In the genomic region with DNA sequence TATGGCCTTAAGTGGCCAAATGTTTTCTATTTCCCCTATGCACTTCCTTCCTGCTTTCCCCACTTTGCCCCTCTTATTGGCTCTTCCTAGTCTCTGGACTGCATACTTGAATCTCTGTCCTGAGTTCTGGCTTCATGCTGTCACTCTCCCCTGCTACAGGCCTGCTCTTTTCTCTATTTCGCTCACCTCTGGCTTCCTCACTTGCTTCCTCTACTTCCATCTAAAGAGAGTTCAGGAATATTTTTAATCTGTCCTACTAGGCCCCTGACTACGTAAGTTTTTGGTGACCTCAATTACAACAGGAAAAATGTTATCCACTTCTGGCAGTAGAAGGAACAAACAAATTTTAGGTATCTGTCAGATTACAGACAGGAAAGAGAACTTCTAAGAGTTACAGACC, we compare ENCODE assay signal across 18 cellular contexts.
"Had no signal": no experiment of that assay in that cellular context is flagged by ENCODE, and none has a peak within 500 bp of the region (broad histone marks: within the 10 kb centered on the region; RNA-seq: fewer than 3 reads in every experiment).

No MANE protein-coding gene starts in this region.

- H3K4me3 Mint-ChIP-seq: activated CD4-positive, alpha-beta T cell treated with anti-CD3 and anti-CD28 coated beads, Interleukin-2, amount 10 ng/mL, durations not matched to agents 24 days and 14 days; activated CD8-positive, alpha-beta T cell treated with anti-CD3 and anti-CD28 coated beads for 36 hours; activated naive CD4-positive, alpha-beta T cell treated with anti-CD3 and anti-CD28 coated beads for 36 hours; mesothelial cell of epicardium had no signal

- H3K27ac Mint-ChIP-seq: activated CD4-positive, alpha-beta T cell treated with anti-CD3 and anti-CD28 coated beads, Interleukin-2, amount 10 ng/mL, durations not matched to agents 24 days and 14 days; activated CD8-positive, alpha-beta T cell treated with anti-CD3 and anti-CD28 coated beads for 36 hours; activated naive CD4-positive, alpha-beta T cell treated with anti-CD3 and anti-CD28 coated beads for 36 hours; mesothelial cell of epicardium had no signal

- H3K4me3 ChIP-seq: body of pancreas, lung, pancreas, SK-N-MC, tibial artery, uterus had no signal

- H3K4me1 ChIP-seq: pancreas, uterus had no signal

- H3K27ac ChIP-seq: body of pancreas, pancreas, SK-N-MC, tibial artery, uterus had no signal

- ATAC-seq: activated CD8-positive, alpha-beta T cell treated with anti-CD3 and anti-CD28 coated beads for 36 hours; body of pancreas; esophagus mucosa; left cardiac atrium; pancreas; stimulated activated naive CD8-positive, alpha-beta T cell treated with anti-CD3 and anti-CD28 coated beads, Interleukin-15, Interleukin-2, amounts not matched to agents 100 U/mL and 50 U/mL, for 24 hours had no signal

- H3K36me3 Mint-ChIP-seq: mesothelial cell of epicardium had no signal

- DNase-seq: activated CD4-positive, alpha-beta T cell treated with anti-CD3 and anti-CD28 coated beads, Interleukin-2, amount 10 ng/mL, durations not matched to agents 24 days and 14 days; activated CD8-positive, alpha-beta T cell treated with anti-CD3 and anti-CD28 coated beads for 36 hours; activated naive CD4-positive, alpha-beta T cell treated with anti-CD3 and anti-CD28 coated beads for 36 hours; activated T-cell treated with anti-CD3 and anti-CD28 coated beads, Interleukin-2, amount 50 U/mL, for 1 hour; body of pancreas; cortex of kidney; effector CD4-positive, alpha-beta T cell; left cardiac atrium; pancreas; stimulated activated CD4-positive, alpha-beta T cell treated with anti-CD3 and anti-CD28 coated beads, Interleukin-12 subunit alpha, Interleukin-12 subunit beta, amount 100 ng/mL, for 4 hours; stimulated activated naive CD8-positive, alpha-beta T cell treated with anti-CD3 and anti-CD28 coated beads, Interleukin-15, Interleukin-2, amounts not matched to agents 100 U/mL and 50 U/mL, for 24 hours; substantia nigra; tibial artery; uterus had no signal

- H3K36me3 ChIP-seq: pancreas, tibial artery, uterus had no signal

- H3K9me3 Mint-ChIP-seq: activated CD4-positive, alpha-beta T cell treated with anti-CD3 and anti-CD28 coated beads, Interleukin-2, amount 10 ng/mL, durations not matched to agents 24 days and 14 days; activated CD8-positive, alpha-beta T cell treated with anti-CD3 and anti-CD28 coated beads for 36 hours; activated naive CD4-positive, alpha-beta T cell treated with anti-CD3 and anti-CD28 coated beads for 36 hours; mesothelial cell of epicardium had no signal

- H3K27me3 ChIP-seq: body of pancreas, uterus had no signal
